ENCODE assay signal across 11 cellular contexts in the genomic region with DNA sequence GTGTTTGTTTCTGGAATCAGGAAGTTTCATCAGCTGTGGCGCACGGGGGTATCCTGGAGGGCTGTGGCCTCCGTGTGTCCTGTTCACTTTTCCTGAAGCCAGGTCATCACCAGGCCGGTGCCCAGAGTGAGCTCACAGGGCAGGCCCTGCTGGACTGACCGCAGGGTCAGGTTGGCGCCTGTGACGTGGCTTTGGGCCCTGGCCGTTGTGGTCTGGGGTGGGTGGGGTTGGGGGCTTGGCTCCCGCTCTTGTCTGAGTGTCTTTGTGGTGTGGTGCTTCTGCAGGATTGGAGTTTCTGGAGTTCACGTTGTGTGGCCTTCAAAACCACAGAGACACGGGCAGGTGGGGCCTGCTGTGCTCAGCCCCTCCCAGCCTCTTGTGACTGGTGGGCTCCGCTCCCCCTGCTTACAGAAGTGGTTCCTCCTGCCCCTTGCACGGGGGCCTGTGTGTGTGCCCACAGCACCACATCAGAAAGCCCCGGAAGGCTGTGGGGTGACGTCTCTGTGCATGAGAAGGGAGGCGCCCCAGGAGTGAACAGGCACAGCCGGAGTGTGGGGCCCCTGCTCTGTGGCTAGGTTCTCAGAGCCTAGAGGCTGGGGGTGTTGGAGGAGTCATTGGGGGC. TPM values are rescaled to one million over a fixed set of nuclear protein-coding genes. Genes with fewer than 3 reads are reported as not detected.
DNase-seq lines count a peak whose midpoint lies in the region; TF ChIP-seq lines count a peak whose summit lies in the region.
"Had no signal": no experiment of that assay in that cellular context is flagged by ENCODE, and none has a peak within 500 bp of the region (broad histone marks: within the 10 kb centered on the region; RNA-seq: fewer than 3 reads in every experiment).

No MANE protein-coding gene starts in this region.

- no peak for TF ChIP-seq CTCF in CD14-positive monocyte (IDR thresholded peaks at IDR 0.05)
- TF ChIP-seq CTCF in Peyer's patch (IDR thresholded peaks at IDR 0.05): no peak
- no peak for TF ChIP-seq CTCF in RWPE1 (conservative IDR thresholded peaks at IDR 0.05; ENCODE audit: low read depth)

- H3K27ac Mint-ChIP-seq in CD14-positive monocyte: peak overlapping the region; percentile 23 to 90 (median 83)

- intact Hi-C loops in CD14-positive monocyte (cut with micrococcal nuclease): loop anchor here in 1 of 2 donors (10.0 kb wide), 1 partner anchor 107 kb away; no protein-coding TSS in a partner anchor
- intact Hi-C loops in posterior vena cava (cut with DNase I): no loop called here

- H3K23ac ChIP-seq in mesendoderm (ENCODE audit: low read length): no peak overlapping the region

- H4K8ac ChIP-seq in mesendoderm (ENCODE audit: low read depth, low read length): no peak overlapping the region

- H3K56ac ChIP-seq in mesendoderm (ENCODE audit: low read length): no peak overlapping the region

- peaks cover 24% of the 10 kb centered on the region for H3K79me1 ChIP-seq in mesendoderm (ENCODE audit: low read length)

- POLR2A ChIA-PET in RWPE1 (lab: Yijun Ruan, JAX; ENCODE audit: low non-redundant PET): no interaction called here

- peaks cover 5 to 31% (median 27%) of the 10 kb centered on the region in 3 donors for H3K27me3 Mint-ChIP-seq in CD14-positive monocyte (ENCODE audit: low read depth in 3 of 3)

- no peak overlapping the region for H2AK5ac ChIP-seq in mesendoderm (ENCODE audit: low read length)

- no peaks in the 10 kb centered on the region for H3K9me3 ChIP-seq in Peyer's patch
- H3K9me3 ChIP-seq: thoracic aorta had no signal

- TF ChIP-seq POLR2A in Peyer's patch (IDR thresholded peaks at IDR 0.05): no peak

- H2BK5ac ChIP-seq in mesendoderm (ENCODE audit: low read length): no peak overlapping the region

- WGBS in mesendoderm (ENCODE audit: extremely low coverage, insufficient coverage, low lambda C conversion rate): no CpG with 5 or more reads among the region's 17 CpGs

- H3K4me1 ChIP-seq in Peyer's patch (peaks cover 0 to 23% (median 15%) of the 10 kb centered on the region in 4 donors), mesendoderm (ENCODE audit: control insufficient read depth, low read depth, low read length) (no peaks in the 10 kb centered on the region)

- H3K4ac ChIP-seq in mesendoderm (ENCODE audit: low read depth, low read length): no peak overlapping the region

- no peak overlapping the region for H3K9ac ChIP-seq in mesendoderm (ENCODE audit: low read length)

- no peak overlapping the region for H2BK120ac ChIP-seq in mesendoderm (ENCODE audit: low read depth, low read length)

- peaks cover 3% of the 10 kb centered on the region for H3K79me2 ChIP-seq in mesendoderm (ENCODE audit: control insufficient read depth, insufficient read depth, low read length)

- H3K27ac ChIP-seq in Peyer's patch (peak overlapping the region in 1 of 4 donors; percentile 8), RWPE1 (no peak overlapping the region), mesendoderm (ENCODE audit: low read depth, low read length) (no peak overlapping the region)
- H3K27ac ChIP-seq: C4-2B, thoracic aorta had no signal

- H3K36me3 Mint-ChIP-seq in CD14-positive monocyte: peaks cover 0 to 5% of the 10 kb centered on the region in 2 donors

- H3K36me3 ChIP-seq in Peyer's patch: no peaks in the 10 kb centered on the region
- H3K36me3 ChIP-seq in mesendoderm (ENCODE audit: control insufficient read depth, insufficient read depth, low read length): no peaks in the 10 kb centered on the region
- H3K36me3 ChIP-seq: thoracic aorta had no signal

- no peak overlapping the region for H3K4me2 ChIP-seq in mesendoderm (ENCODE audit: low read length)

- no peak overlapping the region for H4K5ac ChIP-seq in mesendoderm (ENCODE audit: low read length)

- CTCF ChIA-PET in RWPE1 (lab: Yijun Ruan, JAX): interaction anchor here (0.6 kb wide), 1 partner anchor 249 kb away, joined by 3 read pairs; no protein-coding TSS in a partner anchor

- H3K4me3 ChIP-seq in Peyer's patch: no peak overlapping the region
- no peak overlapping the region for H3K4me3 ChIP-seq in mesendoderm (ENCODE audit: low read length)
- H3K4me3 ChIP-seq: thoracic aorta had no signal

- DNase-seq in CD14-positive monocyte (ENCODE audit: low spot score) (peak; percentile 89), Peyer's patch (peak; percentile 43 to 71 (median 67)), activated gamma-delta T cell treated with Interleukin-2 at 50 U/mL for 16 hours (peak; percentile 84), posterior vena cava (ENCODE audit: low spot score) (peak; percentile 86), RWPE1 (ENCODE audit: low spot score) (no peak), mesendoderm (no peak), NCI-H128 (lab: John Stamatoyannopoulos, UW; ENCODE audit: unreplicated experiment) (no peak), HuH-7.5 (ENCODE audit: low spot score) (no peak)
- DNase-seq: NCI-H1436 treated with DMSO at 0.1 percent for 48 hours had no signal

- H3K9me3 Mint-ChIP-seq in CD14-positive monocyte: peaks cover 0 to 2% (median 0%) of the 10 kb centered on the region in 7 donors

- no peak overlapping the region for H3K18ac ChIP-seq in mesendoderm (ENCODE audit: low read length)

- peak overlapping the region; percentile 48 to 61 for H3K4me3 Mint-ChIP-seq in CD14-positive monocyte

- no peaks in the 10 kb centered on the region for H3K27me3 ChIP-seq in Peyer's patch
- no peaks in the 10 kb centered on the region for H3K27me3 ChIP-seq in mesendoderm (ENCODE audit: insufficient read depth, low read length, poor library complexity)

- peaks cover 48% of the 10 kb centered on the region for H3K4me1 Mint-ChIP-seq in CD14-positive monocyte

- no peak overlapping the region for H2BK15ac ChIP-seq in mesendoderm (replicated peaks; ENCODE audit: low read depth)

RNA-seq across cellular contexts. Expression of gene RGS12, which starts 9.5 kb away (rescaled TPM):
- polyA plus RNA-seq in CD14-positive monocyte: 1 to 10 TPM in 1 of 2 donors, under 1 TPM in 1; 0.75 to 2.7 TPM
- total RNA-seq in Peyer's patch (10 to 100 TPM; 24.3 to 36.5 (median 35.3) TPM), posterior vena cava (10 to 100 TPM; 18.7 to 19.5 TPM)
- 7.8 TPM for polyA plus RNA-seq in mesendoderm (2013, experiment 1 of 2)
- 8.4 TPM for polyA plus RNA-seq in mesendoderm (2013, experiment 2 of 2)

RNA-seq across cellular contexts. Expression of gene MSANTD1, which starts 53.3 kb away (rescaled TPM):
- polyA plus RNA-seq in CD14-positive monocyte: not detected
- total RNA-seq in Peyer's patch (1 to 10 TPM in 3 of 4 donors, under 1 TPM in 1; 0.35 to 2.5 (median 1.5) TPM), posterior vena cava (1 to 10 TPM in 1 of 2 donors, under 1 TPM in 1; 0.71 to 1.1 TPM)
- polyA plus RNA-seq in mesendoderm (2013, experiment 1 of 2): 0.14 TPM
- 0.15 TPM for polyA plus RNA-seq in mesendoderm (2013, experiment 2 of 2)

Comparison
In these comparisons a context has a peak if more than half of its experiments do, and no peak if none do; other contexts are left out.
1. DNase-seq: peak in CD14-positive monocyte (single experiment), Peyer's patch (3 of 3), activated gamma-delta T cell treated with Interleukin-2 at 50 U/mL for 16 hours (single experiment) and posterior vena cava (single experiment); none in RWPE1 (single experiment), mesendoderm (single experiment), NCI-H128 (single experiment) and HuH-7.5 (single experiment).